ENCODE assay signal across 1 cellular context in genomic region chr5:16852251-16853005, GRCh38.
TF ChIP-seq lines count a peak whose summit lies in the region.

No MANE protein-coding gene starts in this region.

TF ChIP-seq in SK-N-SH, 30 proteins besides CTCF, POLR2A, EP300 and RAD21 (continued from another document):
- TF ChIP-seq, protein P1, sequence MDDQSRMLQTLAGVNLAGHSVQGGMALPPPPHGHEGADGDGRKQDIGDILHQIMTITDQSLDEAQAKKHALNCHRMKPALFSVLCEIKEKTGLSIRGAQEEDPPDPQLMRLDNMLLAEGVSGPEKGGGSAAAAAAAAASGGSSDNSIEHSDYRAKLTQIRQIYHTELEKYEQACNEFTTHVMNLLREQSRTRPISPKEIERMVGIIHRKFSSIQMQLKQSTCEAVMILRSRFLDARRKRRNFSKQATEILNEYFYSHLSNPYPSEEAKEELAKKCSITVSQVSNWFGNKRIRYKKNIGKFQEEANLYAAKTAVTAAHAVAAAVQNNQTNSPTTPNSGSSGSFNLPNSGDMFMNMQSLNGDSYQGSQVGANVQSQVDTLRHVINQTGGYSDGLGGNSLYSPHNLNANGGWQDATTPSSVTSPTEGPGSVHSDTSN (IDR thresholded peaks at IDR 0.05) = no peak
- TF ChIP-seq NRF1 (IDR thresholded peaks at IDR 0.05; ENCODE audit: low read depth, low read length) (no peak), NFIC (IDR thresholded peaks at IDR 0.05; ENCODE audit: borderline replicate concordance) (no peak), RFX5 (IDR thresholded peaks at IDR 0.05; ENCODE audit: low read length) (no peak), FOXM1 (IDR thresholded peaks at IDR 0.05; ENCODE audit: low read depth) (no peak), JUND (IDR thresholded peaks at IDR 0.05) (no peak), SMC3 (IDR thresholded peaks at IDR 0.05; ENCODE audit: low read depth, low read length) (no peak)
- TF ChIP-seq, protein P2, sequence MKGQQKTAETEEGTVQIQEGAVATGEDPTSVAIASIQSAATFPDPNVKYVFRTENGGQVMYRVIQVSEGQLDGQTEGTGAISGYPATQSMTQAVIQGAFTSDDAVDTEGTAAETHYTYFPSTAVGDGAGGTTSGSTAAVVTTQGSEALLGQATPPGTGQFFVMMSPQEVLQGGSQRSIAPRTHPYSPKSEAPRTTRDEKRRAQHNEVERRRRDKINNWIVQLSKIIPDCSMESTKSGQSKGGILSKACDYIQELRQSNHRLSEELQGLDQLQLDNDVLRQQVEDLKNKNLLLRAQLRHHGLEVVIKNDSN (IDR thresholded peaks at IDR 0.05; ENCODE audit: borderline replicate concordance, low read depth) = no peak
TF ChIP-seq in SK-N-SH: peak in this region for 0.
